In the genomic region with DNA sequence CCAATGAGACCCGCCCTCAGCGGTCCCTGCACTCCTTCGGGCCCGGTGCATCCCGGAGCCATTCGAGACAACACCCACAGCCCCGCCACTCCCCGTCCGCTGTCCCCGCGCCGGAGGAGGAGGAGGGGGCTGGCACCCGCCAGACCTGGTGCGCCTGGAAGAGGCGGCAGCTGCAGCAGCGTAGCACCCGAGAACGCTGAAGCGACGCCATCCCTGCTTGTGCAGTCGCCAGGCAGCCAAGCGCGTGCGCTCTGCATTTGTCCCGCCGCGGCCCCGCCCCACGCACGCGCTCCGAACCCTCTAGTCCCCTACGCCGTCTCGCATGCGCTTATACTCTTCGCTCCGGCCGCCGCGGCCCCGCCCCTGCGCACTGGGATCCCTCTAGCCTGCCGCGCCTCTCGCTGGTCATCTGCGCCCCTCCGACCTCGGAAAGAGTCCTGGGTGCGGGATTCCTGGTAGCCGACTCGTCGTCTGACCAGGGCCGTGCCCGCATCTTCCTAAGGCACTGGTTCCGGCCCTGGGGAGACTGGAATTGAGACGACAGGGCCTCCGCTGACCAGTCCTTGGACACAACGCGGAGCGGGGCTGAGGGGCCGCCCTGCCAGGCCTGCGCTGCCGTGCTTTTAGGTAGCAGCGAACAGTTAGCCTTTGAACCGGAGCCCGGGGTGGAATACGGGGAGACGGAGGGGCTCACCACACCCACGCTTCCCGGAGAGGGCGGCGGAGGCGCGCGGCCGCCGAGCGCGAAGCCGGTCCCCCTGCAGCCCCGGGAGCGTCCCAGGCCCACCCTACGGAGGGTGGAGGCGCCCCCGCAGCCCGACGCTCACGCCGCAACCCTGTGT, we compare ENCODE assay signal across 1 cellular context.
TF ChIP-seq lines count a peak whose summit lies in the region.

A gene with protein sequence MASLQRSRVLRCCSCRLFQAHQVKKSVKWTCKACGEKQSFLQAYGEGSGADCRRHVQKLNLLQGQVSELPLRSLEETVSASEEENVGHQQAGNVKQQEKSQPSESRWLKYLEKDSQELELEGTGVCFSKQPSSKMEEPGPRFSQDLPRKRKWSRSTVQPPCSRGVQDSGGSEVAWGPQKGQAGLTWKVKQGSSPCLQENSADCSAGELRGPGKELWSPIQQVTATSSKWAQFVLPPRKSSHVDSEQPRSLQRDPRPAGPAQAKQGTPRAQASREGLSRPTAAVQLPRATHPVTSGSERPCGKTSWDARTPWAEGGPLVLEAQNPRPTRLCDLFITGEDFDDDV (minus strand): TSS at position 232 of the 842 bp plus-strand sequence. CDS start 21 bp downstream, at position 211.

TF ChIP-seq in HepG2, 621 proteins besides CTCF, POLR2A, EP300 and RAD21 (continued from another document and continues in another):
- TF ChIP-seq, protein P1, sequence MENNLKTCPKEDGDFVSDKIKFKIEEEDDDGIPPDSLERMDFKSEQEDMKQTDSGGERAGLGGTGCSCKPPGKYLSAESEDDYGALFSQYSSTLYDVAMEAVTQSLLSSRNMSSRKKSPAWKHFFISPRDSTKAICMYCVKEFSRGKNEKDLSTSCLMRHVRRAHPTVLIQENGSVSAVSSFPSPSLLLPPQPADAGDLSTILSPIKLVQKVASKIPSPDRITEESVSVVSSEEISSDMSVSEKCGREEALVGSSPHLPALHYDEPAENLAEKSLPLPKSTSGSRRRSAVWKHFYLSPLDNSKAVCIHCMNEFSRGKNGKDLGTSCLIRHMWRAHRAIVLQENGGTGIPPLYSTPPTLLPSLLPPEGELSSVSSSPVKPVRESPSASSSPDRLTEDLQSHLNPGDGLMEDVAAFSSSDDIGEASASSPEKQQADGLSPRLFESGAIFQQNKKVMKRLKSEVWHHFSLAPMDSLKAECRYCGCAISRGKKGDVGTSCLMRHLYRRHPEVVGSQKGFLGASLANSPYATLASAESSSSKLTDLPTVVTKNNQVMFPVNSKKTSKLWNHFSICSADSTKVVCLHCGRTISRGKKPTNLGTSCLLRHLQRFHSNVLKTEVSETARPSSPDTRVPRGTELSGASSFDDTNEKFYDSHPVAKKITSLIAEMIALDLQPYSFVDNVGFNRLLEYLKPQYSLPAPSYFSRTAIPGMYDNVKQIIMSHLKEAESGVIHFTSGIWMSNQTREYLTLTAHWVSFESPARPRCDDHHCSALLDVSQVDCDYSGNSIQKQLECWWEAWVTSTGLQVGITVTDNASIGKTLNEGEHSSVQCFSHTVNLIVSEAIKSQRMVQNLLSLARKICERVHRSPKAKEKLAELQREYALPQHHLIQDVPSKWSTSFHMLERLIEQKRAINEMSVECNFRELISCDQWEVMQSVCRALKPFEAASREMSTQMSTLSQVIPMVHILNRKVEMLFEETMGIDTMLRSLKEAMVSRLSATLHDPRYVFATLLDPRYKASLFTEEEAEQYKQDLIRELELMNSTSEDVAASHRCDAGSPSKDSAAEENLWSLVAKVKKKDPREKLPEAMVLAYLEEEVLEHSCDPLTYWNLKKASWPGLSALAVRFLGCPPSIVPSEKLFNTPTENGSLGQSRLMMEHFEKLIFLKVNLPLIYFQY (CRISPR knock-in tag; IDR thresholded peaks at IDR 0.05; ENCODE audit: borderline replicate concordance) = peak; percentile 67
- no peak for TF ChIP-seq NFE2L2 (IDR thresholded peaks at IDR 0.05; ENCODE audit: low read length)
- TF ChIP-seq TP53 (CRISPR knock-in tag; conservative IDR thresholded peaks at IDR 0.05) = no peak; the same call in 1 of the 2 replicates
- 0 out of 2 replicates have a peak, but pooled peaks have one; percentile 31 for TF ChIP-seq ZNF629 (CRISPR knock-in tag; conservative IDR thresholded peaks at IDR 0.05)
- TF ChIP-seq ZC3H13 (CRISPR knock-in tag; IDR thresholded peaks at IDR 0.05) = peak; percentile 89
- no peak; the same call in 1 of the 2 replicates for TF ChIP-seq ZNF484 (CRISPR knock-in tag; IDR thresholded peaks at IDR 0.05; ENCODE audit: borderline replicate concordance, low read depth)
- TF ChIP-seq HMGA1 (CRISPR knock-in tag; conservative IDR thresholded peaks at IDR 0.05) = no peak
- peak; percentile 87 for TF ChIP-seq ZNF430 (CRISPR knock-in tag; IDR thresholded peaks at IDR 0.05)
- 0 out of 2 replicates have a peak, but pooled peaks have one; percentile 65 for TF ChIP-seq THYN1 (CRISPR knock-in tag; IDR thresholded peaks at IDR 0.05; ENCODE audit: borderline replicate concordance, low read depth)
- no peak for TF ChIP-seq GTF2F1 (IDR thresholded peaks at IDR 0.05; ENCODE audit: low read length)
- TF ChIP-seq STAT5B (CRISPR knock-in tag; IDR thresholded peaks at IDR 0.05) = peak; percentile 12; the same call in 1 of the 2 replicates
- peak; percentile 78 for TF ChIP-seq ZNF709 (CRISPR knock-in tag; IDR thresholded peaks at IDR 0.05)
- no peak for TF ChIP-seq NPAS2 (CRISPR knock-in tag; IDR thresholded peaks at IDR 0.05; ENCODE audit: borderline replicate concordance)
- TF ChIP-seq TAF15 (IDR thresholded peaks at IDR 0.05; ENCODE audit: low read depth, low read length, poor library complexity, severe bottlenecking) = no peak
- TF ChIP-seq U2AF1 (optimal IDR thresholded peaks at IDR 0.05; ENCODE audit: low read depth, low read length) = no peak
- no peak for TF ChIP-seq ZFP1 (CRISPR knock-in tag; IDR thresholded peaks at IDR 0.05)
- peak; percentile 33; the same call in 1 of the 2 replicates for TF ChIP-seq SIX4 (CRISPR knock-in tag; IDR thresholded peaks at IDR 0.05)
- TF ChIP-seq, protein P2, sequence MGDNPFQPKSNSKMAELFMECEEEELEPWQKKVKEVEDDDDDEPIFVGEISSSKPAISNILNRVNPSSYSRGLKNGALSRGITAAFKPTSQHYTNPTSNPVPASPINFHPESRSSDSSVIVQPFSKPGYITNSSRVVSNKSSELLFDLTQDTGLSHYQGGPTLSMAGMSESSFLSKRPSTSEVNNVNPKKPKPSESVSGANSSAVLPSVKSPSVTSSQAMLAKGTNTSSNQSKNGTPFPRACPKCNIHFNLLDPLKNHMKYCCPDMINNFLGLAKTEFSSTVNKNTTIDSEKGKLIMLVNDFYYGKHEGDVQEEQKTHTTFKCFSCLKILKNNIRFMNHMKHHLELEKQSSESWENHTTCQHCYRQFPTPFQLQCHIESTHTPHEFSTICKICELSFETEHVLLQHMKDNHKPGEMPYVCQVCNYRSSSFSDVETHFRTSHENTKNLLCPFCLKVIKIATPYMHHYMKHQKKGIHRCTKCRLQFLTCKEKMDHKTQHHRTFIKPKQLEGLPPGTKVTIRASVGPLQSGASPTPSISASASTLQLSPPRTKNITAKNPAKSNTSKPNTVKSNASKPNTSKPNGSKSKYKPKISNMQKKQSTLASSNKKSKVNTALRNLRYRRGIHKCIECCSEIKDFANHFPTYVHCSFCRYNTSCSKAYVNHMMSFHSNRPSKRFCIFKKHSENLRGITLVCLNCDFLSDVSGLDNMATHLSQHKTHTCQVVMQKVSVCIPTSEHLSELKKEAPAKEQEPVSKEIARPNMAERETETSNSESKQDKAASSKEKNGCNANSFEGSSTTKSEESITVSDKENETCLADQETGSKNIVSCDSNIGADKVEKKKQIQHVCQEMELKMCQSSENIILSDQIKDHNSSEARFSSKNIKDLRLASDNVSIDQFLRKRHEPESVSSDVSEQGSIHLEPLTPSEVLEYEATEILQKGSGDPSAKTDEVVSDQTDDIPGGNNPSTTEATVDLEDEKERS (CRISPR knock-in tag; IDR thresholded peaks at IDR 0.05) = 0 out of 2 replicates have a peak, but pooled peaks have one; percentile 63
- TF ChIP-seq, protein P3, sequence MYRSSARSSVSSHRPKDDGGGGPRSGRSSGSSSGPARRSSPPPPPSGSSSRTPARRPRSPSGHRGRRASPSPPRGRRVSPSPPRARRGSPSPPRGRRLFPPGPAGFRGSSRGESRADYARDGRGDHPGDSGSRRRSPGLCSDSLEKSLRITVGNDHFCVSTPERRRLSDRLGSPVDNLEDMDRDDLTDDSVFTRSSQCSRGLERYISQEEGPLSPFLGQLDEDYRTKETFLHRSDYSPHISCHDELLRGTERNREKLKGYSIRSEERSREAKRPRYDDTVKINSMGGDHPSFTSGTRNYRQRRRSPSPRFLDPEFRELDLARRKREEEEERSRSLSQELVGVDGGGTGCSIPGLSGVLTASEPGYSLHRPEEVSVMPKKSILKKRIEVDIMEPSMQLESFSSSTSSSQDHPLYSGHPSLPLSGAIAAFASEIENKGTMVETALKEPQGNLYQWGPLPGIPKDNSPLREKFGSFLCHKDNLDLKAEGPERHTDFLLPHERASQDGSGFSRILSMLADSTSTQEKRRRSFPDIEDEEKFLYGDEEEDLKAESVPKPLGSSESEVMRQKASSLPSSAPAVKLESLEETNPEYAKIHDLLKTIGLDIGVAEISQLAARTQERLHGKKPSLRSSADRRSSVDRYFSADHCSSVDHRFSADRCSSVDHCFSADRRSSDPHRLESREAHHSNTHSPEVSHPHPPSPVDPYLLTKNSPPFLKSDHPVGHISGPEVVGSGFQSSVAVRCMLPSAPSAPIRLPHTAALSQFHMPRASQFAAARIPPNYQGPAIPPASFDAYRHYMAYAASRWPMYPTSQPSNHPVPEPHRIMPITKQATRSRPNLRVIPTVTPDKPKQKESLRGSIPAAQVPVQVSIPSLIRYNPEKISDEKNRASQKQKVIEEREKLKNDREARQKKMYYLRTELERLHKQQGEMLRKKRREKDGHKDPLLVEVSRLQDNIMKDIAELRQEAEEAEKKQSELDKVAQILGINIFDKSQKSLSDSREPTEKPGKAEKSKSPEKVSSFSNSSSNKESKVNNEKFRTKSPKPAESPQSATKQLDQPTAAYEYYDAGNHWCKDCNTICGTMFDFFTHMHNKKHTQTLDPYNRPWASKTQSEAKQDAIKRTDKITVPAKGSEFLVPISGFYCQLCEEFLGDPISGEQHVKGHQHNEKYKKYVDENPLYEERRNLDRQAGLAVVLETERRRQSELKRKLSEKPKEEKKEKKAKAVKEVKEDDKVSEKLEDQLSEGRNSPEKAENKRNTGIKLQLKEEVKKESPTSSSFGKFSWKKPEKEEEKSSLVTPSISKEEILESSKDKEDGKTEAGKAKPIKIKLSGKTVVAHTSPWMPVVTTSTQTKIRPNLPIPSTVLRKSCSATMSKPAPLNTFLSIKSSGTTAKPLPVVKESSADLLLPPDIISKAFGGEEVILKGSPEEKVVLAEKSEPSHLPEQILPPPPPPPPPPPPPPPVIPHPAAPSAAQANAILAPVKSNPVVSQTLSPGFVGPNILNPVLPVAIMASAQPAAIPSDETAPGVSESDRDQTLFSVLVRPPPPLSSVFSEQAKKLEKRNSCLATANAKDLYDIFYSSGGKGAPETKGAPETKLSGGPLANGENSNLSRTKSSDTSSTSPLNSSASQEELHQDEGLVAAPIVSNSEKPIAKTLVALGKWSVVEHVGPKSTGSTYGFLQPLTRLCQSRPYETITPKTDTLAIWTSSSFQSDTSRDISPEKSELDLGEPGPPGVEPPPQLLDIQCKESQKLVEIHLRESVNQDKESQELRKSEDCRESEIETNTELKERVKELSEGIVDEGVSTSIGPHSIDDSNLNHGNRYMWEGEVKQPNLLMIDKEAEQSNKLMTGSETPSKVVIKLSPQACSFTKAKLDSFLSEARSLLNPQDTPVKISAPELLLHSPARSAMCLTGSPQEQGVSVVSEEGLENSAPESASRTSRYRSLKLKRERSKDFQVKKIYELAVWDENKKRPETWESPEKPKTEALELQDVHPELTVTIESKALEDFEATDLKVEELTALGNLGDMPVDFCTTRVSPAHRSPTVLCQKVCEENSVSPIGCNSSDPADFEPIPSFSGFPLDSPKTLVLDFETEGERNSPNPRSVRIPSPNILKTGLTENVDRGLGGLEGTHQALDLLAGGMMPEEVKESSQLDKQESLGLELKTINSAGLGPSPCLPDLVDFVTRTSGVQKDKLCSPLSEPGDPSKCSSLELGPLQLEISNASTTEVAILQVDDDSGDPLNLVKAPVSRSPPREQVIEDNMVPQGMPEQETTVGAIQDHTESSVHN (CRISPR knock-in tag; IDR thresholded peaks at IDR 0.05) = no peak
- TF ChIP-seq, protein P4, sequence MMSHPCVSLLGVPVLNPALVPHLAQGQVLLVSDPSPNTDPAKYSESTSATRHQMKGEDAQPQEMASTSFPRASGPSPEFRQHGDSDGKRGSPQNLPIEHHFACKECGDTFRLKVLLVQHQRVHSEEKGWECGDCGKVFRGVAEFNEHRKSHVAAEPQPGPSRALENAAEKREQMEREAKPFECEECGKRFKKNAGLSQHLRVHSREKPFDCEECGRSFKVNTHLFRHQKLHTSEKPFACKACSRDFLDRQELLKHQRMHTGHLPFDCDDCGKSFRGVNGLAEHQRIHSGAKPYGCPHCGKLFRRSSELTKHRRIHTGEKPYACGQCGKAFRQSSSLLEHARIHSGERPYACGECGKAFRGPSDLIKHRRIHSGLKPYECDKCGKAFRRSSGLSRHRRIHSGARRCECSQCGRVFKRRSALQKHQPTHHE (CRISPR knock-in tag; IDR thresholded peaks at IDR 0.05; ENCODE audit: borderline replicate concordance) = peak; percentile 49; the same call in 1 of the 2 replicates
- TF ChIP-seq, protein P5, sequence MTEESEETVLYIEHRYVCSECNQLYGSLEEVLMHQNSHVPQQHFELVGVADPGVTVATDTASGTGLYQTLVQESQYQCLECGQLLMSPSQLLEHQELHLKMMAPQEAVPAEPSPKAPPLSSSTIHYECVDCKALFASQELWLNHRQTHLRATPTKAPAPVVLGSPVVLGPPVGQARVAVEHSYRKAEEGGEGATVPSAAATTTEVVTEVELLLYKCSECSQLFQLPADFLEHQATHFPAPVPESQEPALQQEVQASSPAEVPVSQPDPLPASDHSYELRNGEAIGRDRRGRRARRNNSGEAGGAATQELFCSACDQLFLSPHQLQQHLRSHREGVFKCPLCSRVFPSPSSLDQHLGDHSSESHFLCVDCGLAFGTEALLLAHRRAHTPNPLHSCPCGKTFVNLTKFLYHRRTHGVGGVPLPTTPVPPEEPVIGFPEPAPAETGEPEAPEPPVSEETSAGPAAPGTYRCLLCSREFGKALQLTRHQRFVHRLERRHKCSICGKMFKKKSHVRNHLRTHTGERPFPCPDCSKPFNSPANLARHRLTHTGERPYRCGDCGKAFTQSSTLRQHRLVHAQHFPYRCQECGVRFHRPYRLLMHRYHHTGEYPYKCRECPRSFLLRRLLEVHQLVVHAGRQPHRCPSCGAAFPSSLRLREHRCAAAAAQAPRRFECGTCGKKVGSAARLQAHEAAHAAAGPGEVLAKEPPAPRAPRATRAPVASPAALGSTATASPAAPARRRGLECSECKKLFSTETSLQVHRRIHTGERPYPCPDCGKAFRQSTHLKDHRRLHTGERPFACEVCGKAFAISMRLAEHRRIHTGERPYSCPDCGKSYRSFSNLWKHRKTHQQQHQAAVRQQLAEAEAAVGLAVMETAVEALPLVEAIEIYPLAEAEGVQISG (CRISPR knock-in tag; IDR thresholded peaks at IDR 0.05) = peak; percentile 99
- no peak for TF ChIP-seq AHR (CRISPR knock-in tag; IDR thresholded peaks at IDR 0.05)
- peak; percentile 65; the same call in 1 of the 2 replicates for TF ChIP-seq ZNF451 (CRISPR knock-in tag; IDR thresholded peaks at IDR 0.05)
- peak; percentile 61; the same call in 1 of the 2 replicates for TF ChIP-seq MED1 (CRISPR knock-in tag; IDR thresholded peaks at IDR 0.05)
- TF ChIP-seq SNRNP70 (IDR thresholded peaks at IDR 0.05; ENCODE audit: low read depth, low read length) = no peak
- TF ChIP-seq SSRP1 (CRISPR knock-in tag; IDR thresholded peaks at IDR 0.05) = no peak
- no peak for TF ChIP-seq ZSCAN22 (CRISPR knock-in tag; IDR thresholded peaks at IDR 0.05)
- TF ChIP-seq, protein P6, sequence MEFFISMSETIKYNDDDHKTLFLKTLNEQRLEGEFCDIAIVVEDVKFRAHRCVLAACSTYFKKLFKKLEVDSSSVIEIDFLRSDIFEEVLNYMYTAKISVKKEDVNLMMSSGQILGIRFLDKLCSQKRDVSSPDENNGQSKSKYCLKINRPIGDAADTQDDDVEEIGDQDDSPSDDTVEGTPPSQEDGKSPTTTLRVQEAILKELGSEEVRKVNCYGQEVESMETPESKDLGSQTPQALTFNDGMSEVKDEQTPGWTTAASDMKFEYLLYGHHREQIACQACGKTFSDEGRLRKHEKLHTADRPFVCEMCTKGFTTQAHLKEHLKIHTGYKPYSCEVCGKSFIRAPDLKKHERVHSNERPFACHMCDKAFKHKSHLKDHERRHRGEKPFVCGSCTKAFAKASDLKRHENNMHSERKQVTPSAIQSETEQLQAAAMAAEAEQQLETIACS (CRISPR knock-in tag; IDR thresholded peaks at IDR 0.05) = peak; percentile 72
- peak; percentile 96 for TF ChIP-seq MYC (CRISPR knock-in tag; IDR thresholded peaks at IDR 0.05; ENCODE audit: borderline replicate concordance)
- TF ChIP-seq ZNF496 (CRISPR knock-in tag; IDR thresholded peaks at IDR 0.05; ENCODE audit: insufficient replicate concordance) = no peak
